Comparison of ENCODE assay signal across 24 cellular contexts in genomic region chr10:43111921-43112607, GRCh38. TPM values are rescaled to one million over a fixed set of nuclear protein-coding genes. Genes with fewer than 3 reads are reported as not detected.
"Had no signal": no experiment of that assay in that cellular context is flagged by ENCODE, and none has a peak within 500 bp of the region (broad histone marks: within the 10 kb centered on the region; RNA-seq: fewer than 3 reads in every experiment).

No MANE protein-coding gene starts in this region.

- DNase-seq: activated CD4-positive, alpha-beta T cell treated with anti-CD3 and anti-CD28 coated beads for 4 hours; activated CD8-positive, alpha-beta memory T cell treated with anti-CD3 and anti-CD28 coated beads, Interleukin-2, amount 50 U/mL, for 4 hours; activated CD8-positive, alpha-beta T cell treated with anti-CD3 and anti-CD28 coated beads for 36 hours; activated gamma-delta T cell treated with Interleukin-2 at 50 U/mL for 16 hours; activated naive CD4-positive, alpha-beta T cell treated with anti-CD3 and anti-CD28 coated beads, Interleukin-2, amount 50 U/mL, for 16 hours; activated T-cell treated with anti-CD3 and anti-CD28 coated beads, Interleukin-2, amount 50 U/mL, for 72 hours; amygdala; Karpas-422; MM.1S; NCI-H1105 treated with DMSO at 0.1 percent for 48 hours; NCI-H1436 treated with DMSO at 0.1 percent for 48 hours; NCI-H187; NCI-H2081; NCI-H510A treated with DMSO at 0.1 percent for 48 hours; NCI-H69; Peyer's patch; SHP77 treated with DMSO at 0.1 percent for 48 hours had no signal

- H3K4me3 ChIP-seq: Peyer's patch had no signal

- H3K4me1 ChIP-seq: Peyer's patch had no signal

- H3K27me3 Mint-ChIP-seq: activated CD8-positive, alpha-beta T cell treated with anti-CD3 and anti-CD28 coated beads for 36 hours; central memory CD8-positive, alpha-beta T cell had no signal

- H3K36me3 ChIP-seq: Peyer's patch had no signal

- H3K4me3 Mint-ChIP-seq: activated CD8-positive, alpha-beta T cell treated with anti-CD3 and anti-CD28 coated beads for 36 hours; activated T-cell treated with anti-CD3 and anti-CD28 coated beads, Interleukin-2, amount 50 U/mL, for 72 hours; brain; central memory CD8-positive, alpha-beta T cell; T-helper 1 cell treated with Interleukin-12 subunit alpha and Interleukin-12 subunit beta and Interleukin-4 antibody, amounts not matched to agents 30 μg/mL and 1 μg/mL, for 36 hours had no signal

- H3K9me3 Mint-ChIP-seq: activated CD8-positive, alpha-beta T cell treated with anti-CD3 and anti-CD28 coated beads for 36 hours; activated T-cell treated with anti-CD3 and anti-CD28 coated beads, Interleukin-2, amount 50 U/mL, for 72 hours; activated T-helper 2 cell treated with anti-CD3 and anti-CD28 coated beads, Interferon-gamma antibody, Interleukin-2, Interleukin-4, amounts not matched to agents 10 μg/mL and 5 μg/mL and 100 μg/mL, durations not matched to agents 14 hours and 24 hours and 36 hours; brain; central memory CD8-positive, alpha-beta T cell; T-helper 1 cell treated with Interleukin-12 subunit alpha and Interleukin-12 subunit beta and Interleukin-4 antibody, amounts not matched to agents 30 μg/mL and 1 μg/mL, for 36 hours had no signal

- H3K9me3 ChIP-seq: Peyer's patch had no signal

- ATAC-seq: activated CD4-positive, CD25-positive, alpha-beta regulatory T cell treated with anti-CD3 and anti-CD28 coated beads, Interleukin-2, amount 50 U/mL, for 24 hours; activated CD8-positive, alpha-beta T cell treated with anti-CD3 and anti-CD28 coated beads for 36 hours; activated T-cell treated with anti-CD3 and anti-CD28 coated beads, Interleukin-2, amount 50 U/mL, for 72 hours had no signal

- H3K27me3 ChIP-seq: Peyer's patch had no signal

- H3K27ac ChIP-seq: Peyer's patch, RWPE1 had no signal

- H3K36me3 Mint-ChIP-seq: brain had no signal

- H3K27ac Mint-ChIP-seq: activated CD8-positive, alpha-beta T cell treated with anti-CD3 and anti-CD28 coated beads for 36 hours; activated T-cell treated with anti-CD3 and anti-CD28 coated beads, Interleukin-2, amount 50 U/mL, for 72 hours; activated T-helper 2 cell treated with anti-CD3 and anti-CD28 coated beads, Interferon-gamma antibody, Interleukin-2, Interleukin-4, amounts not matched to agents 10 μg/mL and 5 μg/mL and 100 μg/mL, durations not matched to agents 14 hours and 24 hours and 36 hours; brain; T-helper 1 cell treated with Interleukin-12 subunit alpha and Interleukin-12 subunit beta and Interleukin-4 antibody, amounts not matched to agents 30 μg/mL and 1 μg/mL, for 36 hours had no signal

RNA-seq across cellular contexts. Expression of gene RET, which starts 35.2 kb away (rescaled TPM):
- total RNA-seq: SK-MEL-5 had no signal
